Comparison of ENCODE assay signal across 12 cellular contexts in genomic region chr18:46260016-46260878, GRCh38.
DNase-seq lines count a peak whose midpoint lies in the region; ATAC-seq and TF ChIP-seq lines count a peak whose summit lies in the region.
"Had no signal": no experiment of that assay in that cellular context is flagged by ENCODE, and none has a peak within 500 bp of the region (broad histone marks: within the 10 kb centered on the region; RNA-seq: fewer than 3 reads in every experiment).

No MANE protein-coding gene starts in this region.

- peaks cover 31% of the 10 kb centered on the region for H3K4me1 ChIP-seq in SJSA1 (replicated peaks)

- ATAC-seq in HG02678 (IDR thresholded peaks at IDR 0.05; ENCODE audit: unreplicated experiment) = no peak
- ATAC-seq: sciatic nerve had no signal

- peak; percentile 93 for DNase-seq in EH (ENCODE audit: low read depth)
- DNase-seq in SJSA1 (ENCODE audit: low read depth in 1 of 2, low spot score in 2 of 2) = peak in 1 of 2 experiments; percentile 81
- DNase-seq in fibroblast of peridontal ligament (ENCODE audit: extremely low read depth) = peak; percentile 80
- peak; percentile 20 for DNase-seq in retinal pigment epithelial cell (ENCODE audit: low read depth)
- DNase-seq in occipital lobe (lab: John Stamatoyannopoulos, UW) = no peak
- no peak for DNase-seq in lower leg skin (ENCODE audit: low spot score in 2 of 2)
- DNase-seq in HT-29 (ENCODE audit: low spot score) = no peak
- DNase-seq: activated CD8-positive, alpha-beta memory T cell treated with anti-CD3 and anti-CD28 coated beads, Interleukin-2, amount 50 U/mL, for 4 hours; effector CD8-positive, alpha-beta T cell; NCI-H69 had no signal

- no peak for TF ChIP-seq CTCF in retinal pigment epithelial cell (conservative IDR thresholded peaks at IDR 0.05; ENCODE audit: low read depth, low read length)
- no peak for TF ChIP-seq CTCF in lower leg skin (IDR thresholded peaks at IDR 0.05)

- H3K27ac ChIP-seq in SJSA1 = peak overlapping the region; percentile 93

- peaks cover 32% of the 10 kb centered on the region for H3K36me3 ChIP-seq in SJSA1

- TF ChIP-seq POLR2A in lower leg skin (IDR thresholded peaks at IDR 0.05) = no peak

- intact Hi-C loops in lower leg skin (cut with DNase I; ENCODE audit: low total_unique reads) = no loop called here

- no peak overlapping the region for H3K4me3 ChIP-seq in SJSA1
- no peak overlapping the region for H3K4me3 ChIP-seq in retinal pigment epithelial cell (ENCODE audit: low read length)
- H3K4me3 ChIP-seq in lower leg skin (ENCODE audit: low read depth, poor library complexity, severe bottlenecking) = no peak overlapping the region

- 78 to 85% methylated on average over 4 of the region's 4 CpGs for WGBS in lower leg skin, 2 donors

- no peaks in the 10 kb centered on the region for H3K27me3 ChIP-seq in SJSA1 (replicated peaks)

- no peaks in the 10 kb centered on the region; the same call in 1 of the 2 replicates for H3K9me3 ChIP-seq in SJSA1 (replicated peaks)

Comparison
In these comparisons a context has a peak if more than half of its experiments do, and no peak if none do; other contexts are left out.
1. DNase-seq: peak in EH (single experiment), fibroblast of peridontal ligament (single experiment) and retinal pigment epithelial cell (single experiment); none in occipital lobe (single experiment), lower leg skin (0 of 2) and HT-29 (single experiment).